In the genomic region with DNA sequence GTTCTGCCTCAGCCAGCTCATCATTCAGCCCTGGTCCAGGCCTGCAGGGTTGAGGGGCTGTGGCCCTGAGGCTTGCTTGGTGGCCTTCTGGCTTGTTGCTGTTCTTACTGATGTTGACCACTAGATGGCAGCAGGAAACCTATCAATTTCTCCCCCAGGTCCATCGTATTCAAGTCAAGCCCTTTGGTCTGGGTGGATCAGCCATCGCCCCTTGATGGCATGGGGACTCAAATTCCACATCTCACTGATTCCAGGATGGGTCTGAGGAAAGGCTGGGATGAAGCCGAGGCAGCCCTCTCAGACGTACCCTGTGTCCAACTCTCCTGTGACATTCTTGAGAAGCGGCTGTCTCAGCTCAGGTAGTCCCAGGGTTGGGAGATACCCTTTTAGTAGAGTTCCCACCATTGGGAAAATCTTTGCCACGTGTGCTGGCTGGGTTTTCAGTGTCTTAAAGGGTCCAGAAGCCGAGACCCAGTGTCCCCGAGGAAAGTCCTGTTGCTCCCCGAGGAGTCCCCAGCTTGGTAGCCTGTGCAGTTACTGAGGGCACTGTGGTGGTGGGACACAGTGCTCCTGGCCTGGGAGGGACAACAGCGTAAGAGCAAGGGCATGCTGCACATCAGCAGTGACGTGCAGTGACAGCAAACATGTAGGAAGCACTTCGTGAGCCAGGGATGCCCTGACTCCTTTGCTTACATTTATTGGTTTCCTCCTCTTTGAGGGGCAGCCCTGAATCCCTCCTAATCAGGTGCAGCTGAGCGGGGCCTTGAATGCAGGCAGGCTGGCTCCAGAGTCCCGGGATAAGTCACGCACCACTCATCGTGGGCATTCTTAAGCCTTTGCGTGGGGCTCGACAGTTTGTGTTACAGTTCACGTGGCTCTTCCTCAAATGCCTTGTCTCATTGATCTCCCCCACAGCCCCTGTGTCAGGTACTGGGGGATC, we compare ENCODE assay signal across 8 cellular contexts. TPM values are rescaled to one million over a fixed set of nuclear protein-coding genes. Genes with fewer than 3 reads are reported as not detected.
DNase-seq lines count a peak whose midpoint lies in the region; ATAC-seq and TF ChIP-seq lines count a peak whose summit lies in the region.

No MANE protein-coding gene starts in this region.

- no peak overlapping the region for H3K27ac ChIP-seq in brain microvascular endothelial cell

- peaks cover 2 to 3% of the 10 kb centered on the region in 2 donors for H3K4me1 Mint-ChIP-seq in immature natural killer cell

- H3K4me3 ChIP-seq in NB4 (ENCODE audit: low read depth, low read length): no peak overlapping the region
- H3K4me3 ChIP-seq in brain microvascular endothelial cell (ENCODE audit: low read depth, low read length): no peak overlapping the region

- H3K27ac Mint-ChIP-seq in immature natural killer cell: no peak overlapping the region

- TF ChIP-seq POLR2A in NB4 (IDR thresholded peaks at IDR 0.05; ENCODE audit: extremely low read depth, insufficient read length): no peak

- in situ Hi-C loops in brain microvascular endothelial cell (cut with HindIII; ENCODE audit: low pct_ligation_motif_present, low sequenced_read_pairs): loop anchor here (25.0 kb wide), 1 partner anchor 152 kb away; no protein-coding TSS in a partner anchor

- H3K27me3 Mint-ChIP-seq in immature natural killer cell (ENCODE audit: low read depth in 3 of 3): peaks cover 4 to 14% (median 12%) of the 10 kb centered on the region in 3 donors

- H3K36me3 Mint-ChIP-seq in immature natural killer cell: no peaks in the 10 kb centered on the region

- H3K27me3 ChIP-seq in brain microvascular endothelial cell (replicated peaks): no peaks in the 10 kb centered on the region

- no peak overlapping the region for H3K4me3 Mint-ChIP-seq in immature natural killer cell

- peak; percentile 59 for TF ChIP-seq CTCF in NB4 (IDR thresholded peaks at IDR 0.05; ENCODE audit: low read depth, low read length)
- TF ChIP-seq CTCF in brain microvascular endothelial cell (IDR thresholded peaks at IDR 0.05; ENCODE audit: low read depth, low read length, missing control alignments): peak; percentile 84

- H3K36me3 ChIP-seq in brain microvascular endothelial cell (replicated peaks): no peaks in the 10 kb centered on the region

- peaks cover 0 to 2% (median 0%) of the 10 kb centered on the region in 6 donors for H3K9me3 Mint-ChIP-seq in immature natural killer cell

- no peak for ATAC-seq in HG02588 (IDR thresholded peaks at IDR 0.05; ENCODE audit: unreplicated experiment)

- DNase-seq in NCI-H2196 (lab: John Stamatoyannopoulos, UW; ENCODE audit: unreplicated experiment): peak; percentile 52
- no peak for DNase-seq in NCI-H2196 treated with DMSO at 0.1 percent for 48 hours (lab: John Stamatoyannopoulos, UW; ENCODE audit: unreplicated experiment)
- peak; percentile 82 for DNase-seq in NB4 (ENCODE audit: low read depth)
- DNase-seq in SW480 (ENCODE audit: low spot score): peak; percentile 89
- DNase-seq in brain microvascular endothelial cell: peak; percentile 61
- DNase-seq in immature natural killer cell: peak; percentile 29 to 40 (median 32)
- DNase-seq in stimulated activated CD4-positive, alpha-beta T cell treated with anti-CD3 and anti-CD28 coated beads, Interleukin-15, amount 100 ng/mL, for 24 hours: peak; percentile 38

RNA-seq across cellular contexts. Expression of gene TSPAN9, which starts 58.6 kb away (rescaled TPM):
- polyA plus RNA-seq in immature natural killer cell: under 1 TPM in 1 of 3 donors, not detected in 2; 0.44 TPM
